ENCODE assay signal across 11 cellular contexts in the genomic region with DNA sequence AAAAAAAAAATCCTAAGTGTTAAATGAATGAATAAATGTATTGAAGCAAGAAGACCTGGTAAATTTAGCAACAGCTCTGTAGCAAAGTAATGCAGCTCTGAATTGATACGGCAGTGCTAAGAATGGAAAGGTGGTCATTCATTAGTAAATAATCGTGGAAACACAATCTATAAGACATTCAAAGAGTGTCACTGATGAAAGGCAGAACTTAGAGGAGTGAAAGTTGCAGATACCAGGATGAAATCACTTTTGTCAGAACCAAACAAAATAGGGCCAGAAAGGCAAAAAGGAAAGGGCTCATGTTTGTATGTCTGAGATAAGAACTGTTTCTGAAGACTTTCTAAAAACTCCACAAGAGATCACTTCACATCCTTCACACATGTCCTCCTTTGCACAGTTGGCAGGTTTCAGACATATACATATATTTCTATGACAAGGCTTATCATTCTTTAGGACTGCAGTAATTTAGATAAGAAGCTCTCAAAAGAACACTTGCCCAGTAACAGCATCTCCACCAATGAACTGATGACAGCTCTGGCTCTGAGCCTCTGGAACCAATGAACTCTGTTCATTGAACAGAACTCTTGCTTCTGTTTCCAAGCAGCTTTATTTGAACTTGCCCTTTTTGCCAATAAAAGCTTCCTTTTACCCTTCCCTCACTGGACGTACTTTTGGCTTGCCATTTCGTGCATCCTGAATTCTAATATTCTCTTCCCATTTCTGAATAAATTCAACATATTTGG. TPM values are rescaled to one million over a fixed set of nuclear protein-coding genes. Genes with fewer than 3 reads are reported as not detected.
DNase-seq lines count a peak whose midpoint lies in the region; ATAC-seq and TF ChIP-seq lines count a peak whose summit lies in the region.
"Had no signal": no experiment of that assay in that cellular context is flagged by ENCODE, and none has a peak within 500 bp of the region (broad histone marks: within the 10 kb centered on the region; RNA-seq: fewer than 3 reads in every experiment).

No MANE protein-coding gene starts in this region.

- H3K9me3 Mint-ChIP-seq in natural killer cell, result no peaks in the 10 kb centered on the region
- H3K9me3 Mint-ChIP-seq in natural killer cell treated with Interleukin-12 subunit alpha and Interleukin-12 subunit beta and Interleukin-15 and Interleukin-18, amount 100 ng/mL, for 72 hours, result no peaks in the 10 kb centered on the region
- H3K9me3 Mint-ChIP-seq in CD4-positive, alpha-beta memory T cell, result no peaks in the 10 kb centered on the region
- H3K9me3 Mint-ChIP-seq in activated naive CD4-positive, alpha-beta T cell treated with anti-CD3 and anti-CD28 coated beads, Interleukin-2, amount 50 U/mL, for 72 hours, result no peaks in the 10 kb centered on the region

- H3K9me3 ChIP-seq in RWPE2 (ENCODE audit: severe bottlenecking), result no peaks in the 10 kb centered on the region
- H3K9me3 ChIP-seq in CD4-positive, alpha-beta memory T cell (ENCODE audit: control insufficient read depth in 1 of 2, low read length in 2 of 2), result no peaks in the 10 kb centered on the region

- H3K36me3 Mint-ChIP-seq in natural killer cell, result no peaks in the 10 kb centered on the region
- no peaks in the 10 kb centered on the region for H3K36me3 Mint-ChIP-seq in natural killer cell treated with Interleukin-12 subunit alpha and Interleukin-12 subunit beta and Interleukin-15 and Interleukin-18, amount 100 ng/mL, for 72 hours
- H3K36me3 Mint-ChIP-seq in CD4-positive, alpha-beta memory T cell, result peaks cover 0 to 13% of the 10 kb centered on the region in 2 donors
- H3K36me3 Mint-ChIP-seq in activated naive CD4-positive, alpha-beta T cell treated with anti-CD3 and anti-CD28 coated beads, Interleukin-2, amount 50 U/mL, for 72 hours, result peaks cover 10 to 19% of the 10 kb centered on the region in 2 donors

- no peaks in the 10 kb centered on the region for H3K27me3 Mint-ChIP-seq in natural killer cell (ENCODE audit: low read depth in 2 of 2)
- H3K27me3 Mint-ChIP-seq in natural killer cell treated with Interleukin-12 subunit alpha and Interleukin-12 subunit beta and Interleukin-15 and Interleukin-18, amount 100 ng/mL, for 72 hours, result no peaks in the 10 kb centered on the region
- no peaks in the 10 kb centered on the region for H3K27me3 Mint-ChIP-seq in CD4-positive, alpha-beta memory T cell

- H3K4me3 ChIP-seq in RWPE2 (ENCODE audit: severe bottlenecking) (no peak overlapping the region), lower leg skin (ENCODE audit: low read depth, poor library complexity, severe bottlenecking) (no peak overlapping the region)
- no peak overlapping the region for H3K4me3 ChIP-seq in CD4-positive, alpha-beta memory T cell (ENCODE audit: low read length in 2 of 2)

- DNase-seq in natural killer cell (no peak), RWPE2 (ENCODE audit: low spot score) (no peak), left ventricle myocardium superior (no peak), lower leg skin (ENCODE audit: low spot score in 2 of 2) (no peak), retina (no peak)
- DNase-seq in natural killer cell treated with Interleukin-12 subunit alpha and Interleukin-12 subunit beta and Interleukin-15 and Interleukin-18, amount 100 ng/mL, for 72 hours (ENCODE audit: low spot score), result no peak
- DNase-seq in CD4-positive, alpha-beta memory T cell, result no peak
- no peak for DNase-seq in activated naive CD4-positive, alpha-beta T cell treated with anti-CD3 and anti-CD28 coated beads, Interleukin-2, amount 50 U/mL, for 72 hours (ENCODE audit: low spot score in 2 of 2)
- DNase-seq: H7, NCI-H748 treated with DMSO at 0.1 percent for 48 hours had no signal

- TF ChIP-seq POLR2A in lower leg skin (IDR thresholded peaks at IDR 0.05), result no peak

- H3K4me1 Mint-ChIP-seq in natural killer cell, result peaks cover 17 to 20% of the 10 kb centered on the region in 2 donors
- H3K4me1 Mint-ChIP-seq in natural killer cell treated with Interleukin-12 subunit alpha and Interleukin-12 subunit beta and Interleukin-15 and Interleukin-18, amount 100 ng/mL, for 72 hours (ENCODE audit: low read depth in 2 of 2), result peaks cover 0 to 3% of the 10 kb centered on the region in 2 donors
- peaks cover 1 to 26% (median 15%) of the 10 kb centered on the region in 4 donors for H3K4me1 Mint-ChIP-seq in CD4-positive, alpha-beta memory T cell

- TF ChIP-seq CTCF in natural killer cell (IDR thresholded peaks at IDR 0.05), result no peak
- no peak for TF ChIP-seq CTCF in RWPE2 (IDR thresholded peaks at IDR 0.05; ENCODE audit: poor library complexity, severe bottlenecking)
- no peak for TF ChIP-seq CTCF in lower leg skin (IDR thresholded peaks at IDR 0.05)

- peak overlapping the region; percentile 17 for H3K27ac ChIP-seq in RWPE2 (ENCODE audit: poor library complexity, severe bottlenecking)
- no peak overlapping the region for H3K27ac ChIP-seq in CD4-positive, alpha-beta memory T cell (ENCODE audit: low read depth, low read length)
- H3K27ac ChIP-seq: C4-2B had no signal

- POLR2A ChIA-PET in CD4-positive, alpha-beta memory T cell (lab: Charles Lee; ENCODE audit: partially characterized antibody), result interaction anchor here (1.0 to 5.7 kb wide), 2 partner anchors 8 to 26 kb away, joined by 3 to 144 read pairs; partner anchors contain the start of genes RPL36AL and RPS29

- intact Hi-C loops in natural killer cell (cut with micrococcal nuclease), result no loop called here
- intact Hi-C loops in left ventricle myocardium superior (cut with micrococcal nuclease), result no loop called here
- intact Hi-C loops in CD4-positive, alpha-beta memory T cell (cut with micrococcal nuclease), result no loop called here
- intact Hi-C loops in lower leg skin (cut with DNase I; ENCODE audit: low total_unique reads), result no loop called here

- no peak overlapping the region for H3K4me3 Mint-ChIP-seq in natural killer cell
- no peak overlapping the region for H3K4me3 Mint-ChIP-seq in natural killer cell treated with Interleukin-12 subunit alpha and Interleukin-12 subunit beta and Interleukin-15 and Interleukin-18, amount 100 ng/mL, for 72 hours
- no peak overlapping the region for H3K4me3 Mint-ChIP-seq in CD4-positive, alpha-beta memory T cell

- 40 to 41% methylated on average over 4 of the region's 4 CpGs for WGBS in lower leg skin, 2 donors

- H3K27me3 ChIP-seq in RWPE2 (ENCODE audit: insufficient read depth, poor library complexity, severe bottlenecking), result no peaks in the 10 kb centered on the region
- H3K27me3 ChIP-seq in CD4-positive, alpha-beta memory T cell (ENCODE audit: insufficient read depth, low read length), result no peaks in the 10 kb centered on the region

- peak overlapping the region; percentile 25 to 56 for H3K27ac Mint-ChIP-seq in natural killer cell
- no peak overlapping the region for H3K27ac Mint-ChIP-seq in natural killer cell treated with Interleukin-12 subunit alpha and Interleukin-12 subunit beta and Interleukin-15 and Interleukin-18, amount 100 ng/mL, for 72 hours
- peak overlapping the region in 1 of 7 donors; percentile 12 for H3K27ac Mint-ChIP-seq in CD4-positive, alpha-beta memory T cell
- H3K27ac Mint-ChIP-seq in activated naive CD4-positive, alpha-beta T cell treated with anti-CD3 and anti-CD28 coated beads, Interleukin-2, amount 50 U/mL, for 72 hours, result no peak overlapping the region

- H3K4me1 ChIP-seq in RWPE2 (ENCODE audit: insufficient read depth, poor library complexity, severe bottlenecking), result peaks cover 14% of the 10 kb centered on the region
- H3K4me1 ChIP-seq in CD4-positive, alpha-beta memory T cell (ENCODE audit: insufficient read depth, low read length), result peaks cover 9% of the 10 kb centered on the region

- CTCF ChIA-PET in CD4-positive, alpha-beta memory T cell (lab: Charles Lee; ENCODE audit: partially characterized antibody), result interaction anchor here (1.8 to 2.1 kb wide), 3 partner anchors 8 to 40 kb away, joined by 4 to 17 read pairs (median 9); partner anchors contain the start of genes MGAT2, RPL36AL and RPS29

- H3K36me3 ChIP-seq in RWPE2 (ENCODE audit: low read depth), result no peaks in the 10 kb centered on the region
- no peaks in the 10 kb centered on the region for H3K36me3 ChIP-seq in CD4-positive, alpha-beta memory T cell (ENCODE audit: insufficient read depth, low read length)

- ATAC-seq in natural killer cell (no peak), RWPE2 (ENCODE audit: low read depth) (no peak), left ventricle myocardium superior (peak; percentile 39)
- no peak for ATAC-seq in natural killer cell treated with Interleukin-12 subunit alpha and Interleukin-12 subunit beta and Interleukin-15 and Interleukin-18, amount 100 ng/mL, for 72 hours
- ATAC-seq in activated naive CD4-positive, alpha-beta T cell treated with anti-CD3 and anti-CD28 coated beads, Interleukin-2, amount 50 U/mL, for 72 hours, result no peak

RNA-seq across cellular contexts. Expression of gene LRR1, which starts 4.2 kb away (rescaled TPM):
- total RNA-seq in natural killer cell (10 to 100 TPM in 1 of 3 donors, 1 to 10 TPM in 2; 8.1 to 11.7 (median 8.7) TPM), left ventricle myocardium superior (5.8 TPM), lower leg skin (1 to 10 TPM; 2.7 to 9.0 (median 7.1) TPM)
- total RNA-seq in natural killer cell treated with Interleukin-12 subunit alpha and Interleukin-12 subunit beta and Interleukin-15 and Interleukin-18, amount 100 ng/mL, for 72 hours, result 10 to 100 TPM; 28.7 to 48.4 TPM
- total RNA-seq in CD4-positive, alpha-beta memory T cell, result 10 to 100 TPM; 13.6 to 16.1 TPM
- 10 to 100 TPM in 1 of 2 donors, 1 to 10 TPM in 1; 9.7 to 11.1 TPM for polyA plus RNA-seq in CD4-positive, alpha-beta memory T cell
- total RNA-seq in activated naive CD4-positive, alpha-beta T cell treated with anti-CD3 and anti-CD28 coated beads, Interleukin-2, amount 50 U/mL, for 72 hours, result 10 to 100 TPM; 23.3 to 47.4 TPM

RNA-seq across cellular contexts. Expression of gene RPS29, which starts 8.3 kb away (rescaled TPM):
- 1,000 to 10,000 TPM; 1,124 to 1,711 (median 1,654) TPM for total RNA-seq in natural killer cell
- 1,000 to 10,000 TPM in 1 of 2 donors, 100 to 1,000 TPM in 1; 518 to 1,286 TPM for total RNA-seq in natural killer cell treated with Interleukin-12 subunit alpha and Interleukin-12 subunit beta and Interleukin-15 and Interleukin-18, amount 100 ng/mL, for 72 hours
- 791 TPM for total RNA-seq in left ventricle myocardium superior
- 1,000 to 10,000 TPM; 3,602 to 3,749 TPM for total RNA-seq in CD4-positive, alpha-beta memory T cell
- over 10,000 TPM in 1 of 2 donors, 1,000 to 10,000 TPM in 1; 8,635 to 10,008 TPM for polyA plus RNA-seq in CD4-positive, alpha-beta memory T cell
- over 10,000 TPM in 1 of 4 donors, 1,000 to 10,000 TPM in 3; 3,327 to 15,303 (median 7,021) TPM for total RNA-seq in lower leg skin
- 1,000 to 10,000 TPM; 2,240 to 2,407 TPM for total RNA-seq in activated naive CD4-positive, alpha-beta T cell treated with anti-CD3 and anti-CD28 coated beads, Interleukin-2, amount 50 U/mL, for 72 hours

RNA-seq across cellular contexts. Expression of gene RPL36AL, which starts 25.9 kb away (rescaled TPM):
- total RNA-seq in natural killer cell (100 to 1,000 TPM; 126 to 166 (median 150) TPM), left ventricle myocardium superior (149 TPM), lower leg skin (100 to 1,000 TPM; 132 to 214 (median 159) TPM)
- 100 to 1,000 TPM; 186 to 188 TPM for total RNA-seq in natural killer cell treated with Interleukin-12 subunit alpha and Interleukin-12 subunit beta and Interleukin-15 and Interleukin-18, amount 100 ng/mL, for 72 hours
- 100 to 1,000 TPM; 416 to 441 TPM for total RNA-seq in CD4-positive, alpha-beta memory T cell
- polyA plus RNA-seq in CD4-positive, alpha-beta memory T cell, result 100 to 1,000 TPM; 669 to 761 TPM
- total RNA-seq in activated naive CD4-positive, alpha-beta T cell treated with anti-CD3 and anti-CD28 coated beads, Interleukin-2, amount 50 U/mL, for 72 hours, result 100 to 1,000 TPM; 206 to 219 TPM

RNA-seq across cellular contexts. Expression of gene MGAT2, which starts 26.1 kb away (rescaled TPM):
- total RNA-seq in natural killer cell (10 to 100 TPM; 29.9 to 34.8 (median 33.8) TPM), left ventricle myocardium superior (9.6 TPM), lower leg skin (10 to 100 TPM in 3 of 4 donors, 1 to 10 TPM in 1; 8.6 to 19.8 (median 14.3) TPM)
- 10 to 100 TPM; 76.3 to 93.6 TPM for total RNA-seq in natural killer cell treated with Interleukin-12 subunit alpha and Interleukin-12 subunit beta and Interleukin-15 and Interleukin-18, amount 100 ng/mL, for 72 hours
- total RNA-seq in CD4-positive, alpha-beta memory T cell, result 10 to 100 TPM; 58.5 to 58.7 TPM
- polyA plus RNA-seq in CD4-positive, alpha-beta memory T cell, result 10 to 100 TPM; 35.7 to 42.3 TPM
- 10 to 100 TPM; 30.6 to 37.2 TPM for total RNA-seq in activated naive CD4-positive, alpha-beta T cell treated with anti-CD3 and anti-CD28 coated beads, Interleukin-2, amount 50 U/mL, for 72 hours

RNA-seq across cellular contexts. Expression of gene DNAAF2, which starts 40.5 kb away (rescaled TPM):
- total RNA-seq in natural killer cell (10 to 100 TPM; 10.5 to 16.2 (median 11.4) TPM), left ventricle myocardium superior (6.8 TPM), lower leg skin (1 to 10 TPM; 5.7 to 9.6 (median 8.9) TPM)
- total RNA-seq in natural killer cell treated with Interleukin-12 subunit alpha and Interleukin-12 subunit beta and Interleukin-15 and Interleukin-18, amount 100 ng/mL, for 72 hours, result 10 to 100 TPM in 1 of 2 donors, 1 to 10 TPM in 1; 6.2 to 11.9 TPM
- 1 to 10 TPM; 8.7 to 9.8 TPM for total RNA-seq in CD4-positive, alpha-beta memory T cell
- polyA plus RNA-seq in CD4-positive, alpha-beta memory T cell, result 10 to 100 TPM; 17.9 to 18.1 TPM
- 1 to 10 TPM; 7.2 to 8.0 TPM for total RNA-seq in activated naive CD4-positive, alpha-beta T cell treated with anti-CD3 and anti-CD28 coated beads, Interleukin-2, amount 50 U/mL, for 72 hours

Comparison
In these comparisons a context has a peak if more than half of its experiments do, and no peak if none do; other contexts are left out.
1. H3K27ac Mint-ChIP-seq: peak in natural killer cell (2 of 2); none in natural killer cell treated with Interleukin-12 subunit alpha and Interleukin-12 subunit beta and Interleukin-15 and Interleukin-18, amount 100 ng/mL, for 72 hours (0 of 2) and activated naive CD4-positive, alpha-beta T cell treated with anti-CD3 and anti-CD28 coated beads, Interleukin-2, amount 50 U/mL, for 72 hours (0 of 2).